Comparison of ENCODE assay signal across 17 cellular contexts in the genomic region with DNA sequence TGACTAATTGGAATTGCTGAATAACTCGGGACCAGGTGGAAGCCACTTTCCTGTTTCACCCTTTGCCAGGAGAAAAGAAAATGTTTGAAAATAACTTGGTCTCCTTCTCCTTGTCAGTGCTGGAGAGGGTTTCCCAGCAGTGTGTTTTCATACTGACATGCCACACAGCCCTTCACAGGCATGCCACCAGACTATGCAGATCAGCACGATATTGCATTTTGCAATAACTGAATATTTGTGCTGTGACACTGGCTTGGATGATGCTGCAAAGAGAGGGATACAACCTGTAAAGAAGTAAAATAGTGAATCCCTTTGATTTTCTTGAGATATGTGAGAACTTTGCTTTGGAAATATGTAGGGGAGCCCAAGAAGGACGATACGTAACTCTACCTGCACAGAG.
DNase-seq lines count a peak whose midpoint lies in the region; ATAC-seq and TF ChIP-seq lines count a peak whose summit lies in the region.
"Had no signal": no experiment of that assay in that cellular context is flagged by ENCODE, and none has a peak within 500 bp of the region (broad histone marks: within the 10 kb centered on the region; RNA-seq: fewer than 3 reads in every experiment).

No MANE protein-coding gene starts in this region.

- peak overlapping the region in 2 of 3 experiments; percentile 21 to 72 for H3K27ac Mint-ChIP-seq in nephron
- H3K27ac Mint-ChIP-seq: CD8-positive, alpha-beta T cell; HFFc6 had no signal

- no peaks in the 10 kb centered on the region for H3K36me3 Mint-ChIP-seq in nephron (ENCODE audit: low read depth)
- H3K36me3 Mint-ChIP-seq: CD8-positive, alpha-beta T cell had no signal

- H3K4me3 ChIP-seq in KMS-11 (IDR thresholded peaks at IDR 0.05; ENCODE audit: insufficient read depth, low read depth, low read length) (no peak overlapping the region), coronary artery (no peak overlapping the region), thyroid gland (replicated peaks in 1 of 3) (no peak overlapping the region)
- H3K4me3 ChIP-seq: K562, Peyer's patch had no signal

- H4K20me1 ChIP-seq in KMS-11 (ENCODE audit: insufficient read depth) = no peaks in the 10 kb centered on the region

- peak overlapping the region; percentile 48; the same call in 1 of the 2 replicates for H3K9ac ChIP-seq in KMS-11

- H3K4me1 ChIP-seq in KMS-11 (ENCODE audit: low read depth, poor library complexity, severe bottlenecking) = peaks cover 90% of the 10 kb centered on the region
- H3K4me1 ChIP-seq in thyroid gland = peaks cover 34 to 38% of the 10 kb centered on the region in 2 donors

- WGBS in thyroid gland, 2 donors = 50 to 55% methylated on average over 4 of the region's 4 CpGs

- H3K9me3 Mint-ChIP-seq in nephron = no peaks in the 10 kb centered on the region
- H3K9me3 Mint-ChIP-seq: CD8-positive, alpha-beta T cell; HFFc6 had no signal

- H3K4me2 ChIP-seq in KMS-11 = peak overlapping the region; percentile 79

- TF ChIP-seq CTCF in KMS-11 (conservative IDR thresholded peaks at IDR 0.05; ENCODE audit: low read depth, low read length) = no peak
- no peak for TF ChIP-seq CTCF in coronary artery (IDR thresholded peaks at IDR 0.05)
- TF ChIP-seq CTCF in nephron (IDR thresholded peaks at IDR 0.05; ENCODE audit: unreplicated experiment in 3 of 3) = no peak
- TF ChIP-seq CTCF in thyroid gland (IDR thresholded peaks at IDR 0.05) = no peak

- H2AFZ ChIP-seq in KMS-11 (ENCODE audit: low read depth) = peak overlapping the region; percentile 15; the same call in 1 of the 2 replicates

- no peak for TF ChIP-seq POLR2A in thyroid gland (IDR thresholded peaks at IDR 0.05)

- no peak for ATAC-seq in GM18498 (IDR thresholded peaks at IDR 0.05; ENCODE audit: unreplicated experiment)
- ATAC-seq: CD8-positive, alpha-beta T cell; K562; SK-N-SH treated with all-trans-retinoic acid at 6 μM for 48 hours had no signal

- H3K27me3 Mint-ChIP-seq in nephron (ENCODE audit: low read depth) = peaks cover 62% of the 10 kb centered on the region

- H3K36me3 ChIP-seq in KMS-11 (ENCODE audit: insufficient read depth) = no peaks in the 10 kb centered on the region
- no peaks in the 10 kb centered on the region for H3K36me3 ChIP-seq in thyroid gland
- H3K36me3 ChIP-seq: Peyer's patch had no signal

- H3K4me3 Mint-ChIP-seq in nephron = no peak overlapping the region
- H3K4me3 Mint-ChIP-seq: CD8-positive, alpha-beta T cell; HFFc6 had no signal

- H3K27ac ChIP-seq in KMS-11 (peak overlapping the region; percentile 88), coronary artery (peak overlapping the region in 1 of 2 donors; percentile 71), thyroid gland (peak overlapping the region; percentile 65 to 85 (median 73))
- H3K27ac ChIP-seq: Peyer's patch had no signal

- H3K4me1 Mint-ChIP-seq in nephron = peaks cover 43% of the 10 kb centered on the region

- no peaks in the 10 kb centered on the region for H3K9me3 ChIP-seq in thyroid gland
- H3K9me3 ChIP-seq: Peyer's patch had no signal

- DNase-seq in coronary artery (ENCODE audit: low spot score) (peak; percentile 38), thyroid gland (peak; percentile 37 to 42), GDM1 (lab: John Stamatoyannopoulos, UW) (no peak)
- DNase-seq in activated naive CD4-positive, alpha-beta T cell (lab: John Stamatoyannopoulos, UW) = no peak
- DNase-seq: CD8-positive, alpha-beta T cell; HFFc6; NCI-H1092 treated with DMSO at 0.1 percent for 48 hours; NCI-H1436 treated with DMSO at 0.1 percent for 48 hours; NCI-H226; NCI-H524; NCI-H774; Peyer's patch had no signal

- H3K79me2 ChIP-seq in KMS-11 (ENCODE audit: insufficient read depth, low read depth) = peaks cover 7% of the 10 kb centered on the region; the same call in 1 of the 2 replicates

- intact Hi-C loops in thyroid gland (cut with DNase I) = no loop called here

- H3K27me3 ChIP-seq in KMS-11 (ENCODE audit: insufficient read depth, low read depth) = no peaks in the 10 kb centered on the region
- H3K27me3 ChIP-seq in thyroid gland = no peaks in the 10 kb centered on the region
- H3K27me3 ChIP-seq: Peyer's patch had no signal

Comparison
In these comparisons a context has a peak if more than half of its experiments do, and no peak if none do; other contexts are left out.
1. DNase-seq: peak in coronary artery (single experiment) and thyroid gland (2 of 2); none in GDM1 (single experiment) and activated naive CD4-positive, alpha-beta T cell (0 of 4).